23 cellular contexts compared by ENCODE assay signal in genomic region chr5:169298193-169298592, GRCh38. TPM values are rescaled to one million over a fixed set of nuclear protein-coding genes. Genes with fewer than 3 reads are reported as not detected.
DNase-seq lines count a peak whose midpoint lies in the region; ATAC-seq and TF ChIP-seq lines count a peak whose summit lies in the region.
"Had no signal": no experiment of that assay in that cellular context is flagged by ENCODE, and none has a peak within 500 bp of the region (broad histone marks: within the 10 kb centered on the region; RNA-seq: fewer than 3 reads in every experiment).

No MANE protein-coding gene starts in this region.

- CTCF ChIA-PET in SK-N-SH (lab: Yijun Ruan, JAX) = interaction anchor here (0.8 to 1.3 kb wide), 2 partner anchors 118 to 311 kb away, joined by 3 to 5 read pairs; no protein-coding TSS in a partner anchor

- no peaks in the 10 kb centered on the region for H3K9me2 ChIP-seq in SK-N-SH

- no peak overlapping the region for H3K27ac Mint-ChIP-seq in nephron progenitor cell
- H3K27ac Mint-ChIP-seq: activated B cell treated with CpG ODN at 0.5 μM for 24 hours; activated CD4-positive, alpha-beta T cell treated with anti-CD3 and anti-CD28 coated beads, Interleukin-2, amount 10 ng/mL, durations not matched to agents 7 days and 5 days; naive B cell; stimulated activated effector memory CD8-positive, alpha-beta T cell treated with anti-CD3 and anti-CD28 coated beads, Interleukin-12 subunit alpha, Interleukin-12 subunit beta, amount 100 ng/mL, for 72 hours had no signal

- H3K36me3 ChIP-seq in SK-N-SH (replicated peaks in 1 of 2; ENCODE audit: control insufficient read depth in 1 of 2, insufficient read depth in 2 of 2, low read length in 1 of 2) (peaks cover 10 to 30% of the 10 kb centered on the region in 2 experiments), esophagus muscularis mucosa (no peaks in the 10 kb centered on the region), tibial artery (no peaks in the 10 kb centered on the region), neuronal stem cell (replicated peaks in 1 of 2; ENCODE audit: control insufficient read depth in 2 of 2, insufficient read depth in 2 of 2, low read length in 2 of 2) (no peaks in the 10 kb centered on the region)

- H3K27me3 ChIP-seq in SK-N-SH (ENCODE audit: insufficient read depth) (no peaks in the 10 kb centered on the region), esophagus muscularis mucosa (peaks cover 0 to 15% (median 0%) of the 10 kb centered on the region in 4 donors), tibial artery (no peaks in the 10 kb centered on the region), neuronal stem cell (ENCODE audit: control insufficient read depth in 3 of 3, insufficient read depth in 3 of 3, low read depth in 1 of 3, low read length in 3 of 3) (peaks cover 3 to 49% (median 39%) of the 10 kb centered on the region in 3 experiments)

- no peak overlapping the region for H4K91ac ChIP-seq in neuronal stem cell (ENCODE audit: low read depth, low read length, poor library complexity)

- H3K27ac ChIP-seq in SK-N-SH (ENCODE audit: low read depth in 2 of 2, low read length in 1 of 2) (no peak overlapping the region), esophagus muscularis mucosa (replicated peaks in 1 of 4) (peak overlapping the region; percentile 84 to 92 (median 88)), tibial artery (peak overlapping the region; percentile 91), neuronal stem cell (replicated peaks; ENCODE audit: low read length) (no peak overlapping the region)
- H3K27ac ChIP-seq: 22Rv1 had no signal

- peak overlapping the region; percentile 18 for H3K4me3 Mint-ChIP-seq in nephron progenitor cell
- H3K4me3 Mint-ChIP-seq: activated B cell treated with CpG ODN at 0.5 μM for 24 hours; activated CD4-positive, alpha-beta T cell treated with anti-CD3 and anti-CD28 coated beads, Interleukin-2, amount 10 ng/mL, durations not matched to agents 7 days and 5 days; activated T-cell treated with anti-CD3 and anti-CD28 coated beads, Interleukin-2, amount 50 U/mL, for 4 hours; CD4-positive, CD25-positive, alpha-beta regulatory T cell; naive B cell; stimulated activated effector memory CD8-positive, alpha-beta T cell treated with anti-CD3 and anti-CD28 coated beads, Interleukin-12 subunit alpha, Interleukin-12 subunit beta, amount 100 ng/mL, for 72 hours had no signal

- no peak for TF ChIP-seq CTCF in SK-N-SH (IDR thresholded peaks at IDR 0.05)
- TF ChIP-seq CTCF in esophagus muscularis mucosa (IDR thresholded peaks at IDR 0.05) = no peak
- TF ChIP-seq CTCF in nephron progenitor cell (IDR thresholded peaks at IDR 0.05) = no peak
- TF ChIP-seq CTCF in tibial artery (IDR thresholded peaks at IDR 0.05) = no peak

- no peak overlapping the region for H3K23ac ChIP-seq in neuronal stem cell (ENCODE audit: low read depth, low read length, poor library complexity)

- H2BK5ac ChIP-seq in neuronal stem cell (ENCODE audit: low read length) = no peak overlapping the region

- no peaks in the 10 kb centered on the region for H3K9me3 Mint-ChIP-seq in nephron progenitor cell
- H3K9me3 Mint-ChIP-seq: activated B cell treated with CpG ODN at 0.5 μM for 24 hours; activated CD4-positive, alpha-beta T cell treated with anti-CD3 and anti-CD28 coated beads, Interleukin-2, amount 10 ng/mL, durations not matched to agents 7 days and 5 days; activated T-cell treated with anti-CD3 and anti-CD28 coated beads, Interleukin-2, amount 50 U/mL, for 4 hours; stimulated activated effector memory CD8-positive, alpha-beta T cell treated with anti-CD3 and anti-CD28 coated beads, Interleukin-12 subunit alpha, Interleukin-12 subunit beta, amount 100 ng/mL, for 72 hours had no signal

- H2BK120ac ChIP-seq in neuronal stem cell (ENCODE audit: low read depth, low read length) = no peak overlapping the region

- POLR2A ChIA-PET in SK-N-SH (lab: Yijun Ruan, JAX) = no interaction called here

- H2AFZ ChIP-seq in SK-N-SH (ENCODE audit: low read depth) (no peak overlapping the region), neuronal stem cell (ENCODE audit: low read length) (no peak overlapping the region)

- peaks cover 25% of the 10 kb centered on the region for H3K27me3 Mint-ChIP-seq in nephron progenitor cell (ENCODE audit: low read depth, poor library complexity)

- TF ChIP-seq RAD21 in SK-N-SH (IDR thresholded peaks at IDR 0.05; ENCODE audit: low read length) = no peak

- no peak for DNase-seq in SK-N-SH
- peak; percentile 85 for DNase-seq in esophagus muscularis mucosa (ENCODE audit: extremely low spot score)
- DNase-seq in nephron progenitor cell = no peak
- DNase-seq in tibial artery = no peak
- no peak for DNase-seq in neuronal stem cell (ENCODE audit: low spot score)
- DNase-seq: activated B cell treated with CpG ODN at 0.5 μM for 24 hours; activated CD4-positive, alpha-beta T cell treated with anti-CD3 and anti-CD28 coated beads, Interleukin-2, amount 10 ng/mL, durations not matched to agents 7 days and 5 days; activated T-cell treated with anti-CD3 and anti-CD28 coated beads, Interleukin-2, amount 50 U/mL, for 4 hours; CD4-positive, CD25-positive, alpha-beta regulatory T cell; central memory CD4-positive, alpha-beta T cell; dermis blood vessel endothelial cell; naive B cell; NCI-H1048; NCI-H1694 treated with DMSO at 0.1 percent for 48 hours; NCI-H82; substantia nigra had no signal

- no peak overlapping the region for H2AK5ac ChIP-seq in neuronal stem cell (ENCODE audit: low read depth, low read length)

- H3K4me2 ChIP-seq in SK-N-SH = peak overlapping the region; percentile 94
- H3K4me2 ChIP-seq in neuronal stem cell (ENCODE audit: insufficient read depth, low read length, poor library complexity, severe bottlenecking) = no peak overlapping the region

- no CpG with 5 or more reads among the region's 6 CpGs for WGBS in SK-N-SH (ENCODE audit: low lambda C conversion rate)
- WGBS in esophagus muscularis mucosa = 91% methylated on average over 6 of the region's 6 CpGs
- WGBS in neuronal stem cell (ENCODE audit: extremely low coverage in 2 of 2, insufficient read length in 2 of 2, insufficient replicate concordance in 1 of 2), 2 donors = no CpG with 5 or more reads among the region's 6 CpGs

- TF ChIP-seq EP300 in SK-N-SH (IDR thresholded peaks at IDR 0.05; ENCODE audit: borderline replicate concordance in 1 of 2, low read depth in 1 of 2, low read length in 1 of 2) = no peak
- no peak for TF ChIP-seq EP300 in esophagus muscularis mucosa (IDR thresholded peaks at IDR 0.05)

- TF ChIP-seq POLR2A in esophagus muscularis mucosa (IDR thresholded peaks at IDR 0.05; ENCODE audit: low read depth) = no peak

- no peaks in the 10 kb centered on the region for H3K79me1 ChIP-seq in neuronal stem cell (ENCODE audit: low read depth, low read length)

- no peak overlapping the region for H2BK12ac ChIP-seq in neuronal stem cell (ENCODE audit: low read length)

- no peak overlapping the region for H3K18ac ChIP-seq in neuronal stem cell (ENCODE audit: low read length)

- H4K8ac ChIP-seq in neuronal stem cell (ENCODE audit: low read depth, low read length) = no peak overlapping the region

- H3K79me2 ChIP-seq in SK-N-SH (ENCODE audit: insufficient read depth) = peaks cover 70% of the 10 kb centered on the region

- H3K4me3 ChIP-seq in SK-N-SH (ENCODE audit: low read depth in 2 of 2, low read length in 1 of 2) (peak overlapping the region; percentile 75 to 87; a peak in 3 of 4 replicates), esophagus muscularis mucosa (peak overlapping the region in 1 of 4 donors; percentile 87), tibial artery (peak overlapping the region; percentile 3 to 75), neuronal stem cell (ENCODE audit: low read length in 2 of 2) (no peak overlapping the region)

- H3K14ac ChIP-seq in neuronal stem cell (ENCODE audit: low read length) = no peak overlapping the region

- H3K36me3 Mint-ChIP-seq in nephron progenitor cell (ENCODE audit: low read depth) = no peaks in the 10 kb centered on the region
- H3K36me3 Mint-ChIP-seq: CD4-positive, CD25-positive, alpha-beta regulatory T cell; naive B cell; stimulated activated effector memory CD8-positive, alpha-beta T cell treated with anti-CD3 and anti-CD28 coated beads, Interleukin-12 subunit alpha, Interleukin-12 subunit beta, amount 100 ng/mL, for 72 hours had no signal

- ATAC-seq in SK-N-SH treated with all-trans-retinoic acid at 6 μM for 48 hours = no peak
- ATAC-seq in GM21367 (IDR thresholded peaks at IDR 0.05; ENCODE audit: unreplicated experiment) = no peak
- ATAC-seq in GM21619 (IDR thresholded peaks at IDR 0.05; ENCODE audit: unreplicated experiment) = no peak
- ATAC-seq: activated T-cell treated with anti-CD3 and anti-CD28 coated beads, Interleukin-2, amount 50 U/mL, for 4 hours; left lobe of liver; stimulated activated effector memory CD8-positive, alpha-beta T cell treated with anti-CD3 and anti-CD28 coated beads, Interleukin-12 subunit alpha, Interleukin-12 subunit beta, amount 100 ng/mL, for 72 hours had no signal

- peaks cover 68% of the 10 kb centered on the region for H3K4me1 Mint-ChIP-seq in nephron progenitor cell

- H3K4me1 ChIP-seq in SK-N-SH (ENCODE audit: control insufficient read depth in 1 of 2, insufficient read depth in 2 of 2, low read depth in 1 of 2, low read length in 1 of 2) (peaks cover 10 to 40% of the 10 kb centered on the region in 2 experiments; a peak in 2 of 4 replicates), esophagus muscularis mucosa (peaks cover 14 to 91% (median 75%) of the 10 kb centered on the region in 4 donors), tibial artery (peaks cover 0 to 67% (median 37%) of the 10 kb centered on the region in 4 donors), neuronal stem cell (ENCODE audit: control insufficient read depth in 2 of 2, insufficient read depth in 1 of 2, low read depth in 1 of 2, low read length in 2 of 2) (peaks cover 0 to 6% of the 10 kb centered on the region in 2 donors)

- intact Hi-C loops in esophagus muscularis mucosa (cut with DNase I) (no loop called here), tibial artery (cut with DNase I; ENCODE audit: low total_unique reads) (no loop called here)

- H3K9ac ChIP-seq in SK-N-SH (no peak overlapping the region), neuronal stem cell (ENCODE audit: low read depth, low read length, poor library complexity) (no peak overlapping the region)

- H4K20me1 ChIP-seq in SK-N-SH (ENCODE audit: insufficient read depth) = peaks cover 18% of the 10 kb centered on the region

- H3K9me3 ChIP-seq in SK-N-SH = no peaks in the 10 kb centered on the region
- H3K9me3 ChIP-seq in esophagus muscularis mucosa = no peaks in the 10 kb centered on the region
- no peaks in the 10 kb centered on the region for H3K9me3 ChIP-seq in tibial artery
- H3K9me3 ChIP-seq in neuronal stem cell (replicated peaks in 1 of 2; ENCODE audit: control insufficient read depth in 2 of 2, insufficient read depth in 1 of 2, low read depth in 1 of 2, low read length in 2 of 2) = no peaks in the 10 kb centered on the region

- no peak overlapping the region for H2BK15ac ChIP-seq in neuronal stem cell (ENCODE audit: low read length)

- peaks cover 8% of the 10 kb centered on the region for H3F3A ChIP-seq in SK-N-SH (replicated peaks; ENCODE audit: insufficient read depth)

- no peak overlapping the region for H3K4ac ChIP-seq in neuronal stem cell (ENCODE audit: low read length)

RNA-seq across cellular contexts. Expression of gene SLIT3, which starts 2.7 kb away (rescaled TPM):
- polyA plus RNA-seq in SK-N-SH (2012; rRNA removed) = 80.0 and 119 TPM in 2 replicates
- polyA plus RNA-seq in SK-N-SH (2012; cell fraction: cytosol; rRNA removed) = 65.8 and 110 TPM in 2 replicates
- polyA plus RNA-seq in SK-N-SH (2012; cell fraction: nucleus; rRNA removed) = 139 and 176 TPM in 2 replicates
- total RNA-seq in esophagus muscularis mucosa = 10 to 100 TPM; 41.1 to 86.6 (median 62.7) TPM
- 0.53 TPM for polyA plus RNA-seq in neuronal stem cell (2013, experiment 1 of 2)
- 0.61 TPM for polyA plus RNA-seq in neuronal stem cell (2013, experiment 2 of 2)
- total RNA-seq: activated B cell treated with CpG ODN at 0.5 μM for 24 hours; CD4-positive, CD25-positive, alpha-beta regulatory T cell; dermis blood vessel endothelial cell; NCI-H460 had no signal
- polyA plus RNA-seq: CD4-positive, CD25-positive, alpha-beta regulatory T cell had no signal

Comparison
In these comparisons a context has a peak if more than half of its experiments do, and no peak if none do; other contexts are left out.
1. H3K27ac ChIP-seq: peak in esophagus muscularis mucosa (4 of 4) and tibial artery (2 of 2); none in SK-N-SH (0 of 2) and neuronal stem cell (single experiment).
2. H3K4me3 ChIP-seq: peak in SK-N-SH (2 of 2) and tibial artery (2 of 2); none in neuronal stem cell (0 of 2).